Comparison of ENCODE assay signal across 13 cellular contexts in genomic region chr2:241560883-241561474, GRCh38. TPM values are rescaled to one million over a fixed set of nuclear protein-coding genes. Genes with fewer than 3 reads are reported as not detected.
DNase-seq lines count a peak whose midpoint lies in the region; ATAC-seq and TF ChIP-seq lines count a peak whose summit lies in the region.
"Had no signal": no experiment of that assay in that cellular context is flagged by ENCODE, and none has a peak within 500 bp of the region (broad histone marks: within the 10 kb centered on the region; RNA-seq: fewer than 3 reads in every experiment).

No MANE protein-coding gene starts in this region.

- TF ChIP-seq EP300 in gastroesophageal sphincter (IDR thresholded peaks at IDR 0.05) = no peak

- H3K27me3 ChIP-seq in gastroesophageal sphincter (peaks cover 7% of the 10 kb centered on the region), osteoblast (ENCODE audit: insufficient read depth, low read length) (no peaks in the 10 kb centered on the region)

- H3K36me3 ChIP-seq in gastroesophageal sphincter (peaks cover 0 to 16% of the 10 kb centered on the region in 2 donors), osteoblast (ENCODE audit: insufficient read depth, low read length) (peaks cover 14% of the 10 kb centered on the region)
- H3K36me3 ChIP-seq: BLaER1 treated with 17β-estradiol and CSF1 and Interleukin-3, amounts not matched to agents 10 nM and 100 nM had no signal

- H3K4me2 ChIP-seq in osteoblast (ENCODE audit: insufficient read depth, low read length) = peak overlapping the region; percentile 82
- H3K4me2 ChIP-seq: BLaER1 treated with 17β-estradiol and CSF1 and Interleukin-3, amounts not matched to agents 10 nM and 100 nM had no signal

- peak; percentile 76 for ATAC-seq in SK-N-SH treated with all-trans-retinoic acid at 6 μM for 48 hours
- ATAC-seq in gastroesophageal sphincter = no peak
- ATAC-seq in HG03342 (IDR thresholded peaks at IDR 0.05; ENCODE audit: unreplicated experiment) = no peak
- ATAC-seq in HG02642 (IDR thresholded peaks at IDR 0.05; ENCODE audit: poor library complexity, unreplicated experiment) = no peak

- H3K27ac ChIP-seq in gastroesophageal sphincter (peak overlapping the region in 3 of 4 donors; percentile 79 to 90 (median 82)), osteoblast (ENCODE audit: low read depth, low read length) (peak overlapping the region; percentile 48)
- H3K27ac ChIP-seq: BLaER1 treated with 17β-estradiol and CSF1 and Interleukin-3, amounts not matched to agents 10 nM and 100 nM had no signal

- 13% methylated on average over 3 of the region's 19 CpGs; no CpG with 5 or more reads in 1 of the 2 donors for WGBS in gastroesophageal sphincter (ENCODE audit: low coverage in 1 of 2), 2 donors

- H3K9me3 ChIP-seq in gastroesophageal sphincter = peaks cover 0 to 11% (median 0%) of the 10 kb centered on the region in 3 donors
- no peaks in the 10 kb centered on the region for H3K9me3 ChIP-seq in osteoblast (ENCODE audit: low read depth, low read length)

- H3K4me3 ChIP-seq in gastroesophageal sphincter (peak overlapping the region in 1 of 2 donors; percentile 84), osteoblast (ENCODE audit: insufficient read depth, low read length) (peak overlapping the region; percentile 83)
- H3K4me3 ChIP-seq: BLaER1 treated with 17β-estradiol and CSF1 and Interleukin-3, amounts not matched to agents 10 nM and 100 nM had no signal

- H3K4me1 ChIP-seq in gastroesophageal sphincter = peaks cover 0 to 81% (median 44%) of the 10 kb centered on the region in 3 donors
- H3K4me1 ChIP-seq in osteoblast (ENCODE audit: insufficient read depth, low read length) = peaks cover 26% of the 10 kb centered on the region

- no peak for TF ChIP-seq POLR2A in gastroesophageal sphincter (IDR thresholded peaks at IDR 0.05)

- DNase-seq in AG08396 (ENCODE audit: low spot score) = peak; percentile 55
- DNase-seq in osteoblast (ENCODE audit: insufficient read length, low spot score, missing footprints) = peak; percentile 96
- no peak for DNase-seq in NK-92 (lab: John Stamatoyannopoulos, UW; ENCODE audit: unreplicated experiment)
- no peak for DNase-seq in stimulated activated naive CD4-positive, alpha-beta T cell treated with Interleukin-2 at 50 U/mL for 16 hours (lab: John Stamatoyannopoulos, UW)
- DNase-seq: activated T-cell treated with anti-CD3 and anti-CD28 coated beads, Interleukin-2, amount 50 U/mL, for 24 hours; KBM-7; NCI-H510A; T-helper 2 cell had no signal

- peaks cover 44% of the 10 kb centered on the region for H4K20me1 ChIP-seq in osteoblast (ENCODE audit: insufficient read depth, low read length)

- TF ChIP-seq CTCF in gastroesophageal sphincter (IDR thresholded peaks at IDR 0.05) = no peak
- TF ChIP-seq CTCF in osteoblast (IDR thresholded peaks at IDR 0.05; ENCODE audit: extremely low read depth, low read depth, low read length) = no peak

- peaks cover 49% of the 10 kb centered on the region for H3K79me2 ChIP-seq in osteoblast (ENCODE audit: insufficient read depth, low read length)

- no peak overlapping the region for H2AFZ ChIP-seq in osteoblast (ENCODE audit: low read length)

TF ChIP-seq in SK-N-SH treated with all-trans-retinoic acid at 6 μM for 48 hours, 23 proteins besides CTCF, POLR2A, EP300 and RAD21:
- TF ChIP-seq ISL1 (CRISPR knock-in tag; IDR thresholded peaks at IDR 0.05) (peak; percentile 51; the same call in 1 of the 2 replicates), TCF4 (CRISPR knock-in tag; IDR thresholded peaks at IDR 0.05; ENCODE audit: borderline replicate concordance) (peak; percentile 88), ZNF8 (CRISPR knock-in tag; IDR thresholded peaks at IDR 0.05) (0 out of 2 replicates have a peak, but pooled peaks have one; percentile 5)
- TF ChIP-seq, protein P1, sequence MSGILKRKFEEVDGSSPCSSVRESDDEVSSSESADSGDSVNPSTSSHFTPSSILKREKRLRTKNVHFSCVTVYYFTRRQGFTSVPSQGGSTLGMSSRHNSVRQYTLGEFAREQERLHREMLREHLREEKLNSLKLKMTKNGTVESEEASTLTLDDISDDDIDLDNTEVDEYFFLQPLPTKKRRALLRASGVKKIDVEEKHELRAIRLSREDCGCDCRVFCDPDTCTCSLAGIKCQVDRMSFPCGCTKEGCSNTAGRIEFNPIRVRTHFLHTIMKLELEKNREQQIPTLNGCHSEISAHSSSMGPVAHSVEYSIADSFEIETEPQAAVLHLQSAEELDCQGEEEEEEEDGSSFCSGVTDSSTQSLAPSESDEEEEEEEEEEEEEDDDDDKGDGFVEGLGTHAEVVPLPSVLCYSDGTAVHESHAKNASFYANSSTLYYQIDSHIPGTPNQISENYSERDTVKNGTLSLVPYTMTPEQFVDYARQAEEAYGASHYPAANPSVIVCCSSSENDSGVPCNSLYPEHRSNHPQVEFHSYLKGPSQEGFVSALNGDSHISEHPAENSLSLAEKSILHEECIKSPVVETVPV (CRISPR knock-in tag; IDR thresholded peaks at IDR 0.05) = no peak

RNA-seq across cellular contexts. Expression of gene BOK, which starts 2.4 kb away (rescaled TPM):
- total RNA-seq in gastroesophageal sphincter = 100 to 1,000 TPM in 1 of 4 donors, 10 to 100 TPM in 3; 46.0 to 128 (median 66.3) TPM
- total RNA-seq in osteoblast = 33.3 and 41.3 TPM in 2 replicates

RNA-seq across cellular contexts. Expression of gene STK25, which starts 52.6 kb away (rescaled TPM):
- total RNA-seq in gastroesophageal sphincter (100 to 1,000 TPM; 125 to 234 (median 174) TPM), osteoblast (189 and 227 TPM in 2 replicates)

Comparison
In these comparisons a context has a peak if more than half of its experiments do, and no peak if none do; other contexts are left out.
1. DNase-seq: peak in AG08396 (single experiment) and osteoblast (single experiment); none in NK-92 (single experiment) and stimulated activated naive CD4-positive, alpha-beta T cell treated with Interleukin-2 at 50 U/mL for 16 hours (single experiment).